Comparison of ENCODE assay signal across 1 cellular context in genomic region chr16:21301168-21301894, GRCh38.
A peak's percentile ranks its signal among the peaks of the same experiment; 100 is the strongest.
TF ChIP-seq lines count a peak whose summit lies in the region.

No MANE protein-coding gene starts in this region.

TF ChIP-seq in HepG2, 621 proteins besides CTCF, POLR2A, EP300 and RAD21 (continued from another document and continues in another):
- TF ChIP-seq, protein P1, sequence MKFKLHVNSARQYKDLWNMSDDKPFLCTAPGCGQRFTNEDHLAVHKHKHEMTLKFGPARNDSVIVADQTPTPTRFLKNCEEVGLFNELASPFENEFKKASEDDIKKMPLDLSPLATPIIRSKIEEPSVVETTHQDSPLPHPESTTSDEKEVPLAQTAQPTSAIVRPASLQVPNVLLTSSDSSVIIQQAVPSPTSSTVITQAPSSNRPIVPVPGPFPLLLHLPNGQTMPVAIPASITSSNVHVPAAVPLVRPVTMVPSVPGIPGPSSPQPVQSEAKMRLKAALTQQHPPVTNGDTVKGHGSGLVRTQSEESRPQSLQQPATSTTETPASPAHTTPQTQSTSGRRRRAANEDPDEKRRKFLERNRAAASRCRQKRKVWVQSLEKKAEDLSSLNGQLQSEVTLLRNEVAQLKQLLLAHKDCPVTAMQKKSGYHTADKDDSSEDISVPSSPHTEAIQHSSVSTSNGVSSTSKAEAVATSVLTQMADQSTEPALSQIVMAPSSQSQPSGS (CRISPR knock-in tag; IDR thresholded peaks at IDR 0.05): no peak; the same call in 1 of the 2 replicates
- TF ChIP-seq HOXD1 (CRISPR knock-in tag; IDR thresholded peaks at IDR 0.05) (peak; percentile 95; the same call in 1 of the 2 replicates), TOE1 (CRISPR knock-in tag; IDR thresholded peaks at IDR 0.05) (no peak), ZBTB14 (CRISPR knock-in tag; IDR thresholded peaks at IDR 0.05) (peak; percentile 80), ZNF292 (CRISPR knock-in tag; IDR thresholded peaks at IDR 0.05; ENCODE audit: borderline replicate concordance, low read depth) (peak; percentile 80), SRY (CRISPR knock-in tag; IDR thresholded peaks at IDR 0.05) (peak; percentile 98), POLR2G (IDR thresholded peaks at IDR 0.05; ENCODE audit: low read depth, low read length) (peak; percentile 70), FLYWCH1 (CRISPR knock-in tag; IDR thresholded peaks at IDR 0.05) (0 out of 2 replicates have a peak, but pooled peaks have one; percentile 54), NKX3-1 (CRISPR knock-in tag; IDR thresholded peaks at IDR 0.05) (peak; percentile 87), ZNF382 (CRISPR knock-in tag; IDR thresholded peaks at IDR 0.05; ENCODE audit: borderline replicate concordance) (no peak), PITX1 (CRISPR knock-in tag; IDR thresholded peaks at IDR 0.05) (peak; percentile 35; the same call in 1 of the 2 replicates), ZNF776 (CRISPR knock-in tag; IDR thresholded peaks at IDR 0.05) (peak; percentile 99), ZNF772 (CRISPR knock-in tag; IDR thresholded peaks at IDR 0.05) (peak; percentile 96; the same call in 1 of the 2 replicates), ZNF570 (CRISPR knock-in tag; IDR thresholded peaks at IDR 0.05; ENCODE audit: borderline replicate concordance) (no peak), TARDBP (CRISPR knock-in tag; IDR thresholded peaks at IDR 0.05) (peak; percentile 81), BCL6 (CRISPR knock-in tag; IDR thresholded peaks at IDR 0.05) (no peak; the same call in 1 of the 2 replicates), ZNF800 (CRISPR knock-in tag; IDR thresholded peaks at IDR 0.05) (peak; percentile 98), ZNF75D (CRISPR knock-in tag; IDR thresholded peaks at IDR 0.05; ENCODE audit: borderline replicate concordance) (no peak), ZIK1 (CRISPR knock-in tag; IDR thresholded peaks at IDR 0.05; ENCODE audit: borderline replicate concordance, low read depth) (peak; percentile 97), AGO1 (IDR thresholded peaks at IDR 0.05; ENCODE audit: low read depth, low read length, poor library complexity, severe bottlenecking) (peak; percentile 45), MLX (CRISPR knock-in tag; IDR thresholded peaks at IDR 0.05) (no peak; the same call in 1 of the 2 replicates), ZNF773 (CRISPR knock-in tag; IDR thresholded peaks at IDR 0.05; ENCODE audit: borderline replicate concordance) (peak; percentile 94), KDM6A (CRISPR knock-in tag; IDR thresholded peaks at IDR 0.05; ENCODE audit: low read depth) (no peak), FIP1L1 (IDR thresholded peaks at IDR 0.05; ENCODE audit: borderline replicate concordance, insufficient read depth, low read depth, low read length) (no peak; the same call in 1 of the 2 replicates), ZNF335 (CRISPR knock-in tag; IDR thresholded peaks at IDR 0.05) (peak; percentile 19; the same call in 1 of the 2 replicates), SNAPC4 (CRISPR knock-in tag; IDR thresholded peaks at IDR 0.05) (peak; percentile 42; the same call in 1 of the 2 replicates), ZNF337 (CRISPR knock-in tag; IDR thresholded peaks at IDR 0.05; ENCODE audit: borderline replicate concordance, low read depth) (no peak), ZNF616 (CRISPR knock-in tag; IDR thresholded peaks at IDR 0.05; ENCODE audit: low read depth) (peak; percentile 92), TBL1XR1 (IDR thresholded peaks at IDR 0.05; ENCODE audit: borderline replicate concordance, low read length, partially characterized antibody) (no peak)
- TF ChIP-seq, protein P2, sequence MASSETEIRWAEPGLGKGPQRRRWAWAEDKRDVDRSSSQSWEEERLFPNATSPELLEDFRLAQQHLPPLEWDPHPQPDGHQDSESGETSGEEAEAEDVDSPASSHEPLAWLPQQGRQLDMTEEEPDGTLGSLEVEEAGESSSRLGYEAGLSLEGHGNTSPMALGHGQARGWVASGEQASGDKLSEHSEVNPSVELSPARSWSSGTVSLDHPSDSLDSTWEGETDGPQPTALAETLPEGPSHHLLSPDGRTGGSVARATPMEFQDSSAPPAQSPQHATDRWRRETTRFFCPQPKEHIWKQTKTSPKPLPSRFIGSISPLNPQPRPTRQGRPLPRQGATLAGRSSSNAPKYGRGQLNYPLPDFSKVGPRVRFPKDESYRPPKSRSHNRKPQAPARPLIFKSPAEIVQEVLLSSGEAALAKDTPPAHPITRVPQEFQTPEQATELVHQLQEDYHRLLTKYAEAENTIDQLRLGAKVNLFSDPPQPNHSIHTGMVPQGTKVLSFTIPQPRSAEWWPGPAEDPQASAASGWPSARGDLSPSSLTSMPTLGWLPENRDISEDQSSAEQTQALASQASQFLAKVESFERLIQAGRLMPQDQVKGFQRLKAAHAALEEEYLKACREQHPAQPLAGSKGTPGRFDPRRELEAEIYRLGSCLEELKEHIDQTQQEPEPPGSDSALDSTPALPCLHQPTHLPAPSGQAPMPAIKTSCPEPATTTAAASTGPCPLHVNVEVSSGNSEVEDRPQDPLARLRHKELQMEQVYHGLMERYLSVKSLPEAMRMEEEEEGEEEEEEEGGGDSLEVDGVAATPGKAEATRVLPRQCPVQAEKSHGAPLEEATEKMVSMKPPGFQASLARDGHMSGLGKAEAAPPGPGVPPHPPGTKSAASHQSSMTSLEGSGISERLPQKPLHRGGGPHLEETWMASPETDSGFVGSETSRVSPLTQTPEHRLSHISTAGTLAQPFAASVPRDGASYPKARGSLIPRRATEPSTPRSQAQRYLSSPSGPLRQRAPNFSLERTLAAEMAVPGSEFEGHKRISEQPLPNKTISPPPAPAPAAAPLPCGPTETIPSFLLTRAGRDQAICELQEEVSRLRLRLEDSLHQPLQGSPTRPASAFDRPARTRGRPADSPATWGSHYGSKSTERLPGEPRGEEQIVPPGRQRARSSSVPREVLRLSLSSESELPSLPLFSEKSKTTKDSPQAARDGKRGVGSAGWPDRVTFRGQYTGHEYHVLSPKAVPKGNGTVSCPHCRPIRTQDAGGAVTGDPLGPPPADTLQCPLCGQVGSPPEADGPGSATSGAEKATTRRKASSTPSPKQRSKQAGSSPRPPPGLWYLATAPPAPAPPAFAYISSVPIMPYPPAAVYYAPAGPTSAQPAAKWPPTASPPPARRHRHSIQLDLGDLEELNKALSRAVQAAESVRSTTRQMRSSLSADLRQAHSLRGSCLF (CRISPR knock-in tag; IDR thresholded peaks at IDR 0.05; ENCODE audit: borderline replicate concordance): peak; percentile 58; the same call in 1 of the 2 replicates
- TF ChIP-seq, protein P3, sequence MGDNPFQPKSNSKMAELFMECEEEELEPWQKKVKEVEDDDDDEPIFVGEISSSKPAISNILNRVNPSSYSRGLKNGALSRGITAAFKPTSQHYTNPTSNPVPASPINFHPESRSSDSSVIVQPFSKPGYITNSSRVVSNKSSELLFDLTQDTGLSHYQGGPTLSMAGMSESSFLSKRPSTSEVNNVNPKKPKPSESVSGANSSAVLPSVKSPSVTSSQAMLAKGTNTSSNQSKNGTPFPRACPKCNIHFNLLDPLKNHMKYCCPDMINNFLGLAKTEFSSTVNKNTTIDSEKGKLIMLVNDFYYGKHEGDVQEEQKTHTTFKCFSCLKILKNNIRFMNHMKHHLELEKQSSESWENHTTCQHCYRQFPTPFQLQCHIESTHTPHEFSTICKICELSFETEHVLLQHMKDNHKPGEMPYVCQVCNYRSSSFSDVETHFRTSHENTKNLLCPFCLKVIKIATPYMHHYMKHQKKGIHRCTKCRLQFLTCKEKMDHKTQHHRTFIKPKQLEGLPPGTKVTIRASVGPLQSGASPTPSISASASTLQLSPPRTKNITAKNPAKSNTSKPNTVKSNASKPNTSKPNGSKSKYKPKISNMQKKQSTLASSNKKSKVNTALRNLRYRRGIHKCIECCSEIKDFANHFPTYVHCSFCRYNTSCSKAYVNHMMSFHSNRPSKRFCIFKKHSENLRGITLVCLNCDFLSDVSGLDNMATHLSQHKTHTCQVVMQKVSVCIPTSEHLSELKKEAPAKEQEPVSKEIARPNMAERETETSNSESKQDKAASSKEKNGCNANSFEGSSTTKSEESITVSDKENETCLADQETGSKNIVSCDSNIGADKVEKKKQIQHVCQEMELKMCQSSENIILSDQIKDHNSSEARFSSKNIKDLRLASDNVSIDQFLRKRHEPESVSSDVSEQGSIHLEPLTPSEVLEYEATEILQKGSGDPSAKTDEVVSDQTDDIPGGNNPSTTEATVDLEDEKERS (CRISPR knock-in tag; IDR thresholded peaks at IDR 0.05): peak; percentile 88
- TF ChIP-seq, protein P4, sequence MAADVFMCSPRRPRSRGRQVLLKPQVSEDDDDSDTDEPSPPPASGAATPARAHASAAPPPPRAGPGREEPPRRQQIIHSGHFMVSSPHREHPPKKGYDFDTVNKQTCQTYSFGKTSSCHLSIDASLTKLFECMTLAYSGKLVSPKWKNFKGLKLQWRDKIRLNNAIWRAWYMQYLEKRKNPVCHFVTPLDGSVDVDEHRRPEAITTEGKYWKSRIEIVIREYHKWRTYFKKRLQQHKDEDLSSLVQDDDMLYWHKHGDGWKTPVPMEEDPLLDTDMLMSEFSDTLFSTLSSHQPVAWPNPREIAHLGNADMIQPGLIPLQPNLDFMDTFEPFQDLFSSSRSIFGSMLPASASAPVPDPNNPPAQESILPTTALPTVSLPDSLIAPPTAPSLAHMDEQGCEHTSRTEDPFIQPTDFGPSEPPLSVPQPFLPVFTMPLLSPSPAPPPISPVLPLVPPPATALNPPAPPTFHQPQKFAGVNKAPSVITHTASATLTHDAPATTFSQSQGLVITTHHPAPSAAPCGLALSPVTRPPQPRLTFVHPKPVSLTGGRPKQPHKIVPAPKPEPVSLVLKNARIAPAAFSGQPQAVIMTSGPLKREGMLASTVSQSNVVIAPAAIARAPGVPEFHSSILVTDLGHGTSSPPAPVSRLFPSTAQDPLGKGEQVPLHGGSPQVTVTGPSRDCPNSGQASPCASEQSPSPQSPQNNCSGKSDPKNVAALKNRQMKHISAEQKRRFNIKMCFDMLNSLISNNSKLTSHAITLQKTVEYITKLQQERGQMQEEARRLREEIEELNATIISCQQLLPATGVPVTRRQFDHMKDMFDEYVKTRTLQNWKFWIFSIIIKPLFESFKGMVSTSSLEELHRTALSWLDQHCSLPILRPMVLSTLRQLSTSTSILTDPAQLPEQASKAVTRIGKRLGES (CRISPR knock-in tag; IDR thresholded peaks at IDR 0.05; ENCODE audit: borderline replicate concordance): no peak
- TF ChIP-seq, protein P5, sequence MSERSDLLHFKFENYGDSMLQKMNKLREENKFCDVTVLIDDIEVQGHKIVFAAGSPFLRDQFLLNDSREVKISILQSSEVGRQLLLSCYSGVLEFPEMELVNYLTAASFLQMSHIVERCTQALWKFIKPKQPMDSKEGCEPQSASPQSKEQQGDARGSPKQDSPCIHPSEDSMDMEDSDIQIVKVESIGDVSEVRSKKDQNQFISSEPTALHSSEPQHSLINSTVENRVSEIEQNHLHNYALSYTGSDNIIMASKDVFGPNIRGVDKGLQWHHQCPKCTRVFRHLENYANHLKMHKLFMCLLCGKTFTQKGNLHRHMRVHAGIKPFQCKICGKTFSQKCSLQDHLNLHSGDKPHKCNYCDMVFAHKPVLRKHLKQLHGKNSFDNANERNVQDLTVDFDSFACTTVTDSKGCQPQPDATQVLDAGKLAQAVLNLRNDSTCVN (CRISPR knock-in tag; IDR thresholded peaks at IDR 0.05; ENCODE audit: borderline replicate concordance): peak; percentile 66; the same call in 1 of the 2 replicates
